In the genomic region with DNA sequence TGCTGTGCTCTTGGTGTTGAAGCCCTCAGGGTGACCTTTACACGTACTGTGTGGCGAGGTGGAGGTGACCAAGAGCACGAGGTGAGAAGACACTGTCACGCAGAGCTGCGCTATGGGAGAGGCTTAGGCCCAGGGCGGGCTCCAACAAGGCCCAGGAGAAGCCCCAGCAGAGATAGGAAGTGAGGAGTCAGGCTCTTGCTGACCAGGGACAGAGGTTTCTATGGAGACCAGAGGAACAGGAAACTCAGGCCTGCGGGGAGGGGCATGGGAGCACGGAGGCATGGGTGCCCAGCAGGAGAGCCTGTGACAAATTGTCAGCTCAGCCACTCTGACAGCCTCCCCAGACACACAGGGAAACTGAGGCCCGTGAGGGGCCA, we compare ENCODE assay signal across 8 cellular contexts. TPM values are rescaled to one million over a fixed set of nuclear protein-coding genes. Genes with fewer than 3 reads are reported as not detected.
A peak's percentile ranks its signal among the peaks of the same experiment; 100 is the strongest.
DNase-seq lines count a peak whose midpoint lies in the region; ATAC-seq and TF ChIP-seq lines count a peak whose summit lies in the region.

No MANE protein-coding gene starts in this region.

- peaks cover 5% of the 10 kb centered on the region for H3K36me3 ChIP-seq in rectal smooth muscle tissue (ENCODE audit: control insufficient read depth, insufficient read depth, low read length)

- H3K4me3 ChIP-seq in rectal smooth muscle tissue (ENCODE audit: low read length): peak overlapping the region; percentile 31

- H3K4me1 Mint-ChIP-seq in activated T-cell treated with anti-CD3 and anti-CD28 coated beads, Interleukin-2, amount 50 U/mL, for 24 hours (ENCODE audit: low read depth): peaks cover 76% of the 10 kb centered on the region
- peaks cover 56% of the 10 kb centered on the region for H3K4me1 Mint-ChIP-seq in activated CD8-positive, alpha-beta T cell treated with anti-CD3 and anti-CD28 coated beads for 36 hours (ENCODE audit: low read depth)

- H3K4me1 ChIP-seq in rectal smooth muscle tissue (ENCODE audit: control insufficient read depth, insufficient read depth, low read length): peaks cover 27% of the 10 kb centered on the region

- H3K27me3 ChIP-seq in rectal smooth muscle tissue (ENCODE audit: control insufficient read depth, insufficient read depth, low read length): no peaks in the 10 kb centered on the region

- H3K27ac ChIP-seq in rectal smooth muscle tissue (ENCODE audit: low read depth, low read length): no peak overlapping the region

- peak overlapping the region; percentile 96 for H3K27ac Mint-ChIP-seq in activated T-cell treated with anti-CD3 and anti-CD28 coated beads, Interleukin-2, amount 50 U/mL, for 24 hours
- peak overlapping the region; percentile 95 for H3K27ac Mint-ChIP-seq in activated CD8-positive, alpha-beta T cell treated with anti-CD3 and anti-CD28 coated beads for 36 hours

- CTCF ChIA-PET in activated CD8-positive, alpha-beta T cell treated with anti-CD3 and anti-CD28 coated beads for 36 hours (lab: Charles Lee): interaction anchor here (2.7 to 17.8 kb wide), 2 partner anchors 11 to 124 kb away, joined by 13 to 480 read pairs; a partner anchor contains a TSS

- intact Hi-C loops in activated CD8-positive, alpha-beta T cell treated with anti-CD3 and anti-CD28 coated beads for 36 hours (cut with micrococcal nuclease): no loop called here
- intact Hi-C loops in Right ventricle myocardium inferior (cut with DNase I): no loop called here

- ATAC-seq in activated CD8-positive, alpha-beta T cell treated with anti-CD3 and anti-CD28 coated beads for 36 hours: no peak
- ATAC-seq in Right ventricle myocardium inferior (peak; percentile 55), HG03354 (IDR thresholded peaks at IDR 0.05; ENCODE audit: poor library complexity, severe bottlenecking, unreplicated experiment) (no peak), GM21528 (IDR thresholded peaks at IDR 0.05; ENCODE audit: low FRiP score, unreplicated experiment) (no peak), HG03280 (IDR thresholded peaks at IDR 0.05; ENCODE audit: unreplicated experiment) (no peak)

- POLR2A ChIA-PET in activated CD8-positive, alpha-beta T cell treated with anti-CD3 and anti-CD28 coated beads for 36 hours (lab: Charles Lee): interaction anchor here (10.2 kb wide), 1 partner anchor 12 kb away, joined by 135 read pairs; a partner anchor contains a TSS

- no peaks in the 10 kb centered on the region for H3K27me3 Mint-ChIP-seq in activated T-cell treated with anti-CD3 and anti-CD28 coated beads, Interleukin-2, amount 50 U/mL, for 24 hours
- H3K27me3 Mint-ChIP-seq in activated CD8-positive, alpha-beta T cell treated with anti-CD3 and anti-CD28 coated beads for 36 hours: no peaks in the 10 kb centered on the region

- TF ChIP-seq CTCF in activated CD8-positive, alpha-beta T cell treated with anti-CD3 and anti-CD28 coated beads for 36 hours (IDR thresholded peaks at IDR 0.05): no peak

- no peak for DNase-seq in activated T-cell treated with anti-CD3 and anti-CD28 coated beads, Interleukin-2, amount 50 U/mL, for 24 hours
- DNase-seq in activated T-cell treated with anti-CD3 and anti-CD28 coated beads for 4 hours (no peak), Right ventricle myocardium inferior (ENCODE audit: missing footprints) (peak; percentile 86)
- no peak for DNase-seq in activated CD8-positive, alpha-beta T cell treated with anti-CD3 and anti-CD28 coated beads for 36 hours

- H3K4me3 Mint-ChIP-seq in activated T-cell treated with anti-CD3 and anti-CD28 coated beads, Interleukin-2, amount 50 U/mL, for 24 hours: peak overlapping the region; percentile 38
- H3K4me3 Mint-ChIP-seq in activated CD8-positive, alpha-beta T cell treated with anti-CD3 and anti-CD28 coated beads for 36 hours: peak overlapping the region; percentile 74

- peaks cover 36% of the 10 kb centered on the region for H3K36me3 Mint-ChIP-seq in activated T-cell treated with anti-CD3 and anti-CD28 coated beads, Interleukin-2, amount 50 U/mL, for 24 hours (ENCODE audit: low read depth)
- H3K36me3 Mint-ChIP-seq in activated CD8-positive, alpha-beta T cell treated with anti-CD3 and anti-CD28 coated beads for 36 hours (ENCODE audit: low read depth): no peaks in the 10 kb centered on the region

- H3K9ac ChIP-seq in rectal smooth muscle tissue (ENCODE audit: low read length): no peak overlapping the region

- no peaks in the 10 kb centered on the region for H3K9me3 Mint-ChIP-seq in activated T-cell treated with anti-CD3 and anti-CD28 coated beads, Interleukin-2, amount 50 U/mL, for 24 hours
- H3K9me3 Mint-ChIP-seq in activated CD8-positive, alpha-beta T cell treated with anti-CD3 and anti-CD28 coated beads for 36 hours: no peaks in the 10 kb centered on the region

RNA-seq across cellular contexts. Expression of a gene that starts 15.8 kb away (rescaled TPM):
- 10 to 100 TPM; 94.4 to 94.9 TPM for total RNA-seq in activated CD8-positive, alpha-beta T cell treated with anti-CD3 and anti-CD28 coated beads for 36 hours
- total RNA-seq in Right ventricle myocardium inferior: 67.5 TPM

RNA-seq across cellular contexts. Expression of a gene that starts 18.4 kb away (rescaled TPM):
- total RNA-seq in activated CD8-positive, alpha-beta T cell treated with anti-CD3 and anti-CD28 coated beads for 36 hours: 1 to 10 TPM; 4.2 to 4.9 TPM
- total RNA-seq in Right ventricle myocardium inferior: 3.2 TPM

RNA-seq across cellular contexts. Expression of a gene that starts 28.6 kb away (rescaled TPM):
- total RNA-seq in activated CD8-positive, alpha-beta T cell treated with anti-CD3 and anti-CD28 coated beads for 36 hours: not detected
- not detected for total RNA-seq in Right ventricle myocardium inferior
